ENCODE assay signal across 9 cellular contexts in genomic region chr6:134529921-134530320, GRCh38.
DNase-seq lines count a peak whose midpoint lies in the region; TF ChIP-seq lines count a peak whose summit lies in the region.
"Had no signal": no experiment of that assay in that cellular context is flagged by ENCODE, and none has a peak within 500 bp of the region (broad histone marks: within the 10 kb centered on the region; RNA-seq: fewer than 3 reads in every experiment).

No MANE protein-coding gene starts in this region.

- intact Hi-C loops in activated CD4-positive, alpha-beta T cell treated with anti-CD3 and anti-CD28 coated beads, Interleukin-2, amount 10 ng/mL, durations not matched to agents 24 days and 14 days (cut with micrococcal nuclease), result loop anchor here (2.0 to 10.0 kb wide), 4 partner anchors 42 to 353 kb away; no protein-coding TSS in a partner anchor

- no peaks in the 10 kb centered on the region for H3K36me3 ChIP-seq in parathyroid adenoma (ENCODE audit: control insufficient read depth, insufficient read depth, low read length)
- H3K36me3 ChIP-seq in WERI-Rb-1, result no peaks in the 10 kb centered on the region

- H3K27me3 ChIP-seq in parathyroid adenoma (ENCODE audit: control insufficient read depth, insufficient read depth, low read length), result no peaks in the 10 kb centered on the region
- H3K27me3 ChIP-seq in WERI-Rb-1 (ENCODE audit: insufficient read depth, low read depth, severe bottlenecking), result no peaks in the 10 kb centered on the region

- TF ChIP-seq CTCF in parathyroid adenoma (IDR thresholded peaks at IDR 0.05) (no peak), WERI-Rb-1 (IDR thresholded peaks at IDR 0.05; ENCODE audit: low read depth, low read length) (no peak)

- H3K79me2 ChIP-seq in parathyroid adenoma, result no peaks in the 10 kb centered on the region

- H3K9me3 Mint-ChIP-seq in activated CD4-positive, alpha-beta T cell treated with anti-CD3 and anti-CD28 coated beads, Interleukin-2, amount 10 ng/mL, durations not matched to agents 24 days and 14 days, result peaks cover 4% of the 10 kb centered on the region

- H3K9ac ChIP-seq in parathyroid adenoma, result no peak overlapping the region

- H3K4me2 ChIP-seq in parathyroid adenoma (ENCODE audit: low read length), result no peak overlapping the region

- peaks cover 47% of the 10 kb centered on the region for H3K4me1 ChIP-seq in parathyroid adenoma

- peak overlapping the region; percentile 11 for H2AFZ ChIP-seq in parathyroid adenoma

- peaks cover 2% of the 10 kb centered on the region for H3K36me3 Mint-ChIP-seq in activated CD4-positive, alpha-beta T cell treated with anti-CD3 and anti-CD28 coated beads, Interleukin-2, amount 10 ng/mL, durations not matched to agents 24 days and 14 days (ENCODE audit: low read depth)

- H3K4me1 Mint-ChIP-seq in activated CD4-positive, alpha-beta T cell treated with anti-CD3 and anti-CD28 coated beads, Interleukin-2, amount 10 ng/mL, durations not matched to agents 24 days and 14 days, result peaks cover 44% of the 10 kb centered on the region

- CTCF ChIA-PET in HEK293T (lab: Yijun Ruan, JAX), result no interaction called here

- peak; percentile 77 for DNase-seq in activated CD4-positive, alpha-beta T cell treated with anti-CD3 and anti-CD28 coated beads, Interleukin-2, amount 10 ng/mL, durations not matched to agents 24 days and 14 days
- no peak for DNase-seq in activated CD4-positive, alpha-beta T cell treated with anti-CD3 and anti-CD28 coated beads for 48 hours
- DNase-seq in NCI-H460 (ENCODE audit: extremely low read depth, low read depth) (peak; percentile 51), WERI-Rb-1 (no peak), HEK293T (ENCODE audit: extremely low spot score) (no peak), superior temporal gyrus (ENCODE audit: extremely low spot score) (no peak)
- DNase-seq in central memory CD4-positive, alpha-beta T cell, result peak; percentile 69
- DNase-seq: NCI-H1092 treated with DMSO at 0.1 percent for 48 hours had no signal

- no peak overlapping the region for H3K27ac Mint-ChIP-seq in activated CD4-positive, alpha-beta T cell treated with anti-CD3 and anti-CD28 coated beads, Interleukin-2, amount 10 ng/mL, durations not matched to agents 24 days and 14 days

- H3K4me3 Mint-ChIP-seq in activated CD4-positive, alpha-beta T cell treated with anti-CD3 and anti-CD28 coated beads, Interleukin-2, amount 10 ng/mL, durations not matched to agents 24 days and 14 days, result no peak overlapping the region

- no peaks in the 10 kb centered on the region for H3K27me3 Mint-ChIP-seq in activated CD4-positive, alpha-beta T cell treated with anti-CD3 and anti-CD28 coated beads, Interleukin-2, amount 10 ng/mL, durations not matched to agents 24 days and 14 days

- H3K9me3 ChIP-seq in parathyroid adenoma (ENCODE audit: control insufficient read depth, low read length) (no peaks in the 10 kb centered on the region), WERI-Rb-1 (ENCODE audit: severe bottlenecking) (no peaks in the 10 kb centered on the region)

- no peak overlapping the region for H3K4me3 ChIP-seq in parathyroid adenoma (ENCODE audit: low read depth, low read length)
- no peak overlapping the region for H3K4me3 ChIP-seq in WERI-Rb-1 (ENCODE audit: low read depth, low read length)

- POLR2A ChIA-PET in HEK293T (lab: Yijun Ruan, JAX), result no interaction called here

- peak overlapping the region; percentile 62 for H3K27ac ChIP-seq in parathyroid adenoma
- no peak overlapping the region for H3K27ac ChIP-seq in WERI-Rb-1

TF ChIP-seq in HEK293T, 16 proteins besides CTCF, POLR2A, EP300 and RAD21:
- TF ChIP-seq FOXA1 (IDR thresholded peaks at IDR 0.05) (no peak), SUZ12 (IDR thresholded peaks at IDR 0.05) (no peak), ARNT (IDR thresholded peaks at IDR 0.05) (no peak), PKNOX1 (IDR thresholded peaks at IDR 0.05) (no peak), HDGF (IDR thresholded peaks at IDR 0.05; ENCODE audit: borderline replicate concordance) (no peak), ZNF384 (IDR thresholded peaks at IDR 0.05) (no peak), FOXK2 (IDR thresholded peaks at IDR 0.05) (no peak), BHLHE40 (IDR thresholded peaks at IDR 0.05; ENCODE audit: borderline replicate concordance) (no peak), SP1 (IDR thresholded peaks at IDR 0.05) (no peak), L3MBTL2 (conservative IDR thresholded peaks at IDR 0.05) (no peak), TARDBP (IDR thresholded peaks at IDR 0.05) (no peak), FOXM1 (IDR thresholded peaks at IDR 0.05; ENCODE audit: borderline replicate concordance) (no peak)

Comparison
In these comparisons a context has a peak if more than half of its experiments do, and no peak if none do; other contexts are left out.
1. DNase-seq: peak in activated CD4-positive, alpha-beta T cell treated with anti-CD3 and anti-CD28 coated beads, Interleukin-2, amount 10 ng/mL, durations not matched to agents 24 days and 14 days (single experiment), NCI-H460 (single experiment) and central memory CD4-positive, alpha-beta T cell (single experiment); none in activated CD4-positive, alpha-beta T cell treated with anti-CD3 and anti-CD28 coated beads for 48 hours (single experiment), WERI-Rb-1 (single experiment), HEK293T (single experiment) and superior temporal gyrus (single experiment).